ENCODE assay signal across 10 cellular contexts in the genomic region with DNA sequence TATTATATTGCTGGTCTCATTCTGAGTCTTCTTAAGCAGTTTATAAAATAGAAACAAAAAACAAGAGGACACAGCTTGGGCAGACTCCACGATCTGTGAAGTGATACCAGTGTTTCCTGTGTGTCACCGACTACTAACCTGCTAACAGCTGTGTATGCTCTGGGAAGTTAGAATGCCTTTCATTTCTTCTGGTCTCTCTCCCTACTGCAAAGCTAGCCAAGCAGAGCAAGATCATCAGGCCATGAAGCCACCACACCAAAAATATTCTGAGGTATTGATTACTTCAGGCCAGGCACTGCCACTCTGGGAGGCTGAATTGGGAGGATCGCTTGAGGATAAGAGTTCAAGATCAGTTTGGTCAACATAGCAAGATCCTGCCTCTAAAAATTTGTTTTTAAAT. TPM values are rescaled to one million over a fixed set of nuclear protein-coding genes. Genes with fewer than 3 reads are reported as not detected.
DNase-seq lines count a peak whose midpoint lies in the region; ATAC-seq and TF ChIP-seq lines count a peak whose summit lies in the region.
"Had no signal": no experiment of that assay in that cellular context is flagged by ENCODE, and none has a peak within 500 bp of the region (broad histone marks: within the 10 kb centered on the region; RNA-seq: fewer than 3 reads in every experiment).

No MANE protein-coding gene starts in this region.

- no peaks in the 10 kb centered on the region; the same call in 1 of the 2 replicates for H3K4me1 ChIP-seq in Caco-2
- no peaks in the 10 kb centered on the region for H3K4me1 ChIP-seq in PC-9 (replicated peaks; ENCODE audit: insufficient read depth)
- H3K4me1 ChIP-seq: SJCRH30 had no signal

- no peak overlapping the region for H3K4me3 Mint-ChIP-seq in Caco-2 (ENCODE audit: unreplicated experiment)
- H3K4me3 Mint-ChIP-seq in HFFc6, result no peak overlapping the region

- intact Hi-C loops in Caco-2 (cut with micrococcal nuclease; ENCODE audit: unreplicated experiment), result no loop called here
- intact Hi-C loops in PC-9 (cut with micrococcal nuclease; ENCODE audit: unreplicated experiment), result no loop called here

- H3K27me3 ChIP-seq in Caco-2 (replicated peaks; ENCODE audit: control insufficient read depth, insufficient read depth, low read length), result no peaks in the 10 kb centered on the region
- no peaks in the 10 kb centered on the region for H3K27me3 ChIP-seq in PC-9 (ENCODE audit: insufficient read depth, low read depth)
- H3K27me3 ChIP-seq: SJCRH30 had no signal

- H2AFZ ChIP-seq in PC-9, result no peak overlapping the region
- H2AFZ ChIP-seq: GM23248 had no signal

- BruUV-seq in Caco-2 (replicated peaks; lab: Mats Ljungman, UMichigan) (no TSS peak), PC-9 (replicated peaks; lab: Mats Ljungman, UMichigan) (no TSS peak)

- no peaks in the 10 kb centered on the region for H3K27me3 Mint-ChIP-seq in Caco-2 (ENCODE audit: insufficient read depth, unreplicated experiment)
- H3K27me3 Mint-ChIP-seq in HFFc6 (ENCODE audit: insufficient read depth), result no peaks in the 10 kb centered on the region; the same call in 1 of the 2 replicates

- POLR2A ChIA-PET in Caco-2 (lab: Charles Lee) (no interaction called here), PC-9 (lab: Charles Lee; ENCODE audit: unreplicated experiment) (interaction anchor here (0.6 kb wide), 1 partner anchor 30 kb away, joined by 3 read pairs; no protein-coding TSS in a partner anchor)

- no peaks in the 10 kb centered on the region for H4K20me1 ChIP-seq in PC-9 (ENCODE audit: insufficient read depth)

- H3K36me3 ChIP-seq in Caco-2 (ENCODE audit: control insufficient read depth, insufficient read depth, low read length) (0 out of 2 replicates have a peak, but pooled peaks cover 1% of the 10 kb centered on the region), PC-9 (ENCODE audit: low read depth) (peaks cover 10% of the 10 kb centered on the region; the same call in 1 of the 2 replicates)

- no peak overlapping the region for H3K27ac ChIP-seq in PC-9
- H3K27ac ChIP-seq: GM23248, SJCRH30 had no signal

- no peaks in the 10 kb centered on the region for H3K9me3 ChIP-seq in Caco-2
- H3K9me3 ChIP-seq in PC-9 (ENCODE audit: insufficient read depth, low read depth), result no peaks in the 10 kb centered on the region
- H3K9me3 ChIP-seq: SJCRH30 had no signal

- H3K4me1 Mint-ChIP-seq in Caco-2 (ENCODE audit: low read depth, unreplicated experiment) (no peaks in the 10 kb centered on the region), HFFc6 (ENCODE audit: low read depth) (no peaks in the 10 kb centered on the region)

- H3K27ac Mint-ChIP-seq in Caco-2 (ENCODE audit: unreplicated experiment) (no peak overlapping the region), HFFc6 (no peak overlapping the region)

- CTCF ChIA-PET in Caco-2 (lab: Charles Lee), result no interaction called here
- CTCF ChIA-PET in PC-9 (lab: Charles Lee), result no interaction called here

- H3K4me2 ChIP-seq in PC-9, result no peak overlapping the region

- no peaks in the 10 kb centered on the region for H3K9me3 Mint-ChIP-seq in Caco-2 (ENCODE audit: unreplicated experiment)
- no peaks in the 10 kb centered on the region for H3K9me3 Mint-ChIP-seq in HFFc6

- ATAC-seq in GM18502 (IDR thresholded peaks at IDR 0.05; ENCODE audit: poor library complexity, unreplicated experiment) (peak; percentile 87), GM21367 (IDR thresholded peaks at IDR 0.05; ENCODE audit: unreplicated experiment) (peak; percentile 74), HG03442 (IDR thresholded peaks at IDR 0.05; ENCODE audit: unreplicated experiment) (peak; percentile 80)

- H3K4me3 ChIP-seq in Caco-2 (ENCODE audit: low read depth, low read length) (no peak overlapping the region), PC-9 (no peak overlapping the region)
- H3K4me3 ChIP-seq: GM23248, SJCRH30 had no signal

- no peaks in the 10 kb centered on the region; the same call in 1 of the 2 replicates for H3K79me2 ChIP-seq in PC-9 (ENCODE audit: low read depth)

- TF ChIP-seq CTCF in Caco-2 (IDR thresholded peaks at IDR 0.05; ENCODE audit: insufficient read depth in 1 of 2, low read depth in 1 of 2, low read length in 1 of 2, severe bottlenecking in 1 of 2, unreplicated experiment in 1 of 2) (no peak), HFFc6 (IDR thresholded peaks at IDR 0.05) (no peak), PC-9 (conservative IDR thresholded peaks at IDR 0.05) (no peak)

- peaks cover 19% of the 10 kb centered on the region for H3K36me3 Mint-ChIP-seq in Caco-2 (ENCODE audit: insufficient read depth, unreplicated experiment)
- H3K36me3 Mint-ChIP-seq in HFFc6 (ENCODE audit: low read depth), result peaks cover 19% of the 10 kb centered on the region

- DNase-seq in kidney glomerular epithelial cell (lab: John Stamatoyannopoulos, UW) (peak; percentile 51), SW480 (ENCODE audit: low spot score) (no peak), Caco-2 (no peak), HFFc6 (no peak), PC-9 (no peak)
- DNase-seq: GM23248, SJCRH30 had no signal

- H3F3A ChIP-seq in PC-9 (ENCODE audit: insufficient read depth, low read depth), result peaks cover 6% of the 10 kb centered on the region; the same call in 1 of the 2 replicates

- no peaks in the 10 kb centered on the region for H3K9me2 ChIP-seq in PC-9 (ENCODE audit: insufficient read depth)

RNA-seq across cellular contexts. Expression of a gene that starts 46.9 kb away (rescaled TPM):
- 14.3 and 16.0 TPM in 2 replicates for total RNA-seq in Caco-2 (2022)
- 10 to 100 TPM; 35.0 to 44.8 (median 36.9) TPM for total RNA-seq in HFFc6 (2021; fragmentation: NEBNext Ultra II Directional; extraction: Animal tissue kit (Norgen Biotek cat#: 25700))
- 32.8 and 35.2 TPM in 2 replicates for total RNA-seq in PC-9 (2021)

RNA-seq across cellular contexts. Expression of a gene that starts 59.0 kb away (rescaled TPM):
- total RNA-seq in Caco-2 (2022) (301 and 322 TPM in 2 replicates), PC-9 (2021) (1,825 and 1,951 TPM in 2 replicates)
- total RNA-seq in HFFc6 (2021; fragmentation: NEBNext Ultra II Directional; extraction: Animal tissue kit (Norgen Biotek cat#: 25700)), result 1,000 to 10,000 TPM in 4 of 6 experiments, 100 to 1,000 TPM in 2; 687 to 1,047 (median 1,018) TPM
